6 cellular contexts compared by ENCODE assay signal in genomic region chr19:42280761-42281174, GRCh38. TPM values are rescaled to one million over a fixed set of nuclear protein-coding genes. Genes with fewer than 3 reads are reported as not detected.
DNase-seq lines count a peak whose midpoint lies in the region; ATAC-seq lines count a peak whose summit lies in the region.

No MANE protein-coding gene starts in this region.

- peak overlapping the region; percentile 83 for H3K27ac ChIP-seq in adipose tissue (ENCODE audit: low read depth, low read length)

- peak overlapping the region; percentile 81 for H3K4me3 ChIP-seq in mononuclear cell (ENCODE audit: low read length)

- DNase-seq in HK-2 (ENCODE audit: unreplicated experiment) = peak; percentile 47

- H3K27me3 ChIP-seq in mononuclear cell (ENCODE audit: insufficient read depth, low read length) = no peaks in the 10 kb centered on the region

- ATAC-seq in HG03439 (IDR thresholded peaks at IDR 0.05; ENCODE audit: unreplicated experiment) = no peak
- ATAC-seq in esophagus mucosa = no peak
- ATAC-seq in HG02852 (IDR thresholded peaks at IDR 0.05; ENCODE audit: unreplicated experiment) = no peak

- peaks cover 73% of the 10 kb centered on the region for H3K4me1 ChIP-seq in mononuclear cell (ENCODE audit: insufficient read depth, low read length)

- 0 to 2% (median 0%) methylated on average over 14 to 26 of the region's 27 CpGs for WGBS in adipose tissue, 3 donors

- H3K9me3 ChIP-seq in mononuclear cell (ENCODE audit: low read depth, low read length) = no peaks in the 10 kb centered on the region

RNA-seq across cellular contexts. Expression of gene CIC, which starts 11.7 kb away (rescaled TPM):
- polyA plus RNA-seq in adipose tissue = 10 to 100 TPM; 18.7 to 49.1 (median 33.3) TPM
- total RNA-seq in mononuclear cell (36.0 TPM), esophagus mucosa (31.4 TPM)

RNA-seq across cellular contexts. Expression of gene PRR19, which starts 21.2 kb away (rescaled TPM):
- under 1 TPM; 0.26 to 0.67 (median 0.34) TPM for polyA plus RNA-seq in adipose tissue
- not detected for total RNA-seq in mononuclear cell
- 0.84 TPM for total RNA-seq in esophagus mucosa

RNA-seq across cellular contexts. Expression of gene PAFAH1B3, which starts 21.7 kb away (rescaled TPM):
- polyA plus RNA-seq in adipose tissue = 10 to 100 TPM in 2 of 3 donors, 1 to 10 TPM in 1; 7.7 to 17.3 (median 11.2) TPM
- total RNA-seq in mononuclear cell (8.7 TPM), esophagus mucosa (32.5 TPM)

RNA-seq across cellular contexts. Expression of gene ERF, which starts 25.8 kb away (rescaled TPM):
- polyA plus RNA-seq in adipose tissue = 10 to 100 TPM; 16.5 to 64.6 (median 33.4) TPM
- total RNA-seq in mononuclear cell (35.2 TPM), esophagus mucosa (21.5 TPM)

RNA-seq across cellular contexts. Expression of gene TMEM145, which starts 32.3 kb away (rescaled TPM):
- polyA plus RNA-seq in adipose tissue = 1 to 10 TPM in 1 of 3 donors, under 1 TPM in 1, not detected in 1; 0.10 to 1.4 TPM
- total RNA-seq in mononuclear cell (not detected), esophagus mucosa (0.20 TPM)
